In the genomic region with DNA sequence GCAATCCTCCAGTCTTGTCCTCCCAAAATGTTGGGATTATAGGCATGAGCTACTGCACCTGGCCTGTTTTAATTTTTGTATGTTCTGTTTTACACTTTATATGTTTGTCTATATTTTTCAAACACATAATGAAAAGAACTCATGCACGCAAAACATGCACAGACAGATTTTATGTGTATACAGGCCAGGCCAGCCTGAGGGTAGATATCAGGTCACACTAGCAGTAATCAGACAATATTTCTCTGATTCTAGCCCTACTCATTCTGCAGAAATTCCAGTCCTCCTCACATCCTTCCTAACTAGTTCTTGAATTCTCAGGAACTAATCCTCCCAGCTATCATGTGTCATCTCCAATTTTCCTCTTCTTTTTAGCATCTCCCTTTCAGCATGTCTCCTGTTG, we compare ENCODE assay signal across 1 cellular context.
TF ChIP-seq lines count a peak whose summit lies in the region.

No MANE protein-coding gene starts in this region.

TF ChIP-seq in HEK293, 187 proteins besides CTCF, POLR2A, EP300 and RAD21 (continued from another document):
- TF ChIP-seq IKZF3 (tag by site-specific recombination; IDR thresholded peaks at IDR 0.05): no peak
